11 cellular contexts compared by ENCODE assay signal in the genomic region with DNA sequence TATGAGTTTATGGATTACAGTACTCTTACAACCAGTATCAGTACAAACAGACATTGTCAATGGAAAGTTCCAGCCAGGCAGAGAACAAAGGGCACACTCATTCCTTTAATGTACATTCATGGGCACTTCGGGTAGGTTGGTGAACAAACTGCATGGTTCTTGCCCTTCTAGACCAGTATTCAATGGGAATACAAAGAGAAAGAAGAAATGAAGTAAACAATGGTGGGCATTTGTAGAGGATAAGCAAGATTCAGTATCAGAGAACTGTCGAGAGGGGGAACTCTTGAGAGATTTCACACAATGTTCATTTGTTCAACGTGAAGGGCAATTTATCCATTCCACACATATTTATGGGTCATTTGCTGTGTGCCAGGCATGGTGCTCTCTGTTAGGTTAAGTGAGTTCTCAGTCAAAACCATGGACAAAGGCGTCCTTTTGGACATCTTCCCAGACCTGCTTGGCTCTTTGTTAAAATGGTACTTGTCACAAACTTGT.
DNase-seq lines count a peak whose midpoint lies in the region; ATAC-seq and TF ChIP-seq lines count a peak whose summit lies in the region.
"Had no signal": no experiment of that assay in that cellular context is flagged by ENCODE, and none has a peak within 500 bp of the region (broad histone marks: within the 10 kb centered on the region; RNA-seq: fewer than 3 reads in every experiment).

No MANE protein-coding gene starts in this region.

- H3K23ac ChIP-seq in H9 (ENCODE audit: insufficient read length, low read depth, low read length), result no peak overlapping the region
- H3K23ac ChIP-seq in mesenchymal stem cell (ENCODE audit: low read length in 2 of 2), result no peak overlapping the region

- no peak overlapping the region for H3K27ac Mint-ChIP-seq in H9
- H3K27ac Mint-ChIP-seq in CD14-positive monocyte, result no peak overlapping the region
- H3K27ac Mint-ChIP-seq: activated B cell treated with CpG ODN at 0.5 μM for 24 hours had no signal

- DNase-seq in BJ (ENCODE audit: low read depth) (no peak), H9 (no peak), WERI-Rb-1 (no peak), lower lobe of right lung (no peak), CD14-positive monocyte (ENCODE audit: low spot score) (no peak), GOT3 (lab: John Stamatoyannopoulos, UW) (no peak), mesenchymal stem cell (no peak)
- no peak for DNase-seq in stimulated activated CD4-positive, alpha-beta T cell treated with anti-CD3 and anti-CD28 coated beads, Interleukin-2, amount 100 ng/mL, for 24 hours
- DNase-seq: activated B cell treated with CpG ODN at 0.5 μM for 24 hours; NK-92 treated with Interleukin-12 subunit alpha and Interleukin-12 subunit beta, amount 100 ng/mL, for 24 hours; trophoblast cell had no signal

- H3K4me1 ChIP-seq in H9 (ENCODE audit: insufficient read depth, low read length), result no peaks in the 10 kb centered on the region; the same call in 1 of the 2 replicates
- H3K4me1 ChIP-seq in lower lobe of right lung, result no peaks in the 10 kb centered on the region
- no peaks in the 10 kb centered on the region for H3K4me1 ChIP-seq in mesenchymal stem cell (ENCODE audit: control insufficient read depth, insufficient read depth, low read depth, low read length)

- H4K91ac ChIP-seq in H9 (ENCODE audit: insufficient read length, low read depth, low read length) (no peak overlapping the region), mesenchymal stem cell (ENCODE audit: low read length) (no peak overlapping the region)

- POLR2A ChIA-PET in BJ (lab: Charles Lee), result no interaction called here

- H3K56ac ChIP-seq in H9 (ENCODE audit: insufficient read length, low read depth, low read length), result no peak overlapping the region

- H3K27me3 ChIP-seq in BJ (ENCODE audit: control insufficient read depth, insufficient read depth, low read length) (no peaks in the 10 kb centered on the region; the same call in 1 of the 2 replicates), H9 (ENCODE audit: insufficient read depth, low read length) (no peaks in the 10 kb centered on the region), WERI-Rb-1 (ENCODE audit: insufficient read depth, low read depth, severe bottlenecking) (peaks cover 38% of the 10 kb centered on the region), lower lobe of right lung (ENCODE audit: low read depth) (no peaks in the 10 kb centered on the region), mesenchymal stem cell (ENCODE audit: control insufficient read depth in 1 of 2, insufficient read depth in 1 of 2, low read length in 2 of 2) (no peaks in the 10 kb centered on the region)

- H4K8ac ChIP-seq in H9 (replicated peaks; ENCODE audit: insufficient read length, low read depth, low read length), result no peak overlapping the region
- H4K8ac ChIP-seq in mesenchymal stem cell (ENCODE audit: low read length), result no peak overlapping the region

- H2BK15ac ChIP-seq in H9 (ENCODE audit: low read depth, low read length), result no peak overlapping the region
- H2BK15ac ChIP-seq in mesenchymal stem cell (ENCODE audit: low read depth, poor library complexity, severe bottlenecking), result no peak overlapping the region

- H3K27ac ChIP-seq in H9 (ENCODE audit: insufficient read length, low read depth, low read length), result no peak overlapping the region
- H3K27ac ChIP-seq in WERI-Rb-1, result no peak overlapping the region
- H3K27ac ChIP-seq in lower lobe of right lung, result no peak overlapping the region
- no peak overlapping the region for H3K27ac ChIP-seq in mesenchymal stem cell (ENCODE audit: low read length, poor library complexity, severe bottlenecking)

- ATAC-seq in lower lobe of right lung, result peak in 1 of 2 donors; percentile 70

- no peaks in the 10 kb centered on the region for H3K4me1 Mint-ChIP-seq in H9
- no peaks in the 10 kb centered on the region for H3K4me1 Mint-ChIP-seq in CD14-positive monocyte
- H3K4me1 Mint-ChIP-seq: activated B cell treated with CpG ODN at 0.5 μM for 24 hours had no signal

- H3K4me2 ChIP-seq in H9 (ENCODE audit: insufficient read depth, insufficient read length, low read length), result no peak overlapping the region
- H3K4me2 ChIP-seq in mesenchymal stem cell (ENCODE audit: low read length, poor library complexity, severe bottlenecking), result no peak overlapping the region

- no peak overlapping the region for H3K4me3 Mint-ChIP-seq in H9
- H3K4me3 Mint-ChIP-seq in CD14-positive monocyte, result no peak overlapping the region
- H3K4me3 Mint-ChIP-seq: activated B cell treated with CpG ODN at 0.5 μM for 24 hours had no signal

- no peak overlapping the region for H3K18ac ChIP-seq in H9 (ENCODE audit: insufficient read length, low read depth, low read length)
- H3K18ac ChIP-seq in mesenchymal stem cell (ENCODE audit: low read depth in 1 of 2, low read length in 2 of 2), result no peak overlapping the region

- CTCF ChIA-PET in BJ (lab: Yijun Ruan, JAX), result interaction anchor here (0.7 to 2.3 kb wide), 6 partner anchors 9 to 197 kb away, joined by 3 to 20 read pairs (median 4); no protein-coding TSS in a partner anchor

- H2BK120ac ChIP-seq in H9 (ENCODE audit: low read depth, low read length, poor library complexity, severe bottlenecking), result no peak overlapping the region
- H2BK120ac ChIP-seq in mesenchymal stem cell (ENCODE audit: low read depth, low read length), result no peak overlapping the region

- H3K27me3 Mint-ChIP-seq in H9 (ENCODE audit: low read depth) (peaks cover 2% of the 10 kb centered on the region; the same call in 1 of the 2 replicates), CD14-positive monocyte (ENCODE audit: low read depth in 3 of 3) (no peaks in the 10 kb centered on the region)
- H3K27me3 Mint-ChIP-seq: activated B cell treated with CpG ODN at 0.5 μM for 24 hours had no signal

- H3K9ac ChIP-seq in H9 (ENCODE audit: extremely low read depth, insufficient read length, low read length) (no peak overlapping the region), mesenchymal stem cell (ENCODE audit: low read length) (no peak overlapping the region)

- no peak overlapping the region for H4K5ac ChIP-seq in H9 (ENCODE audit: insufficient read length, low read depth, low read length)

- H2BK12ac ChIP-seq in H9 (ENCODE audit: insufficient read length, low read depth, low read length) (no peak overlapping the region), mesenchymal stem cell (ENCODE audit: low read length in 2 of 2) (no peak overlapping the region)

- TF ChIP-seq CTCF in BJ (IDR thresholded peaks at IDR 0.05; ENCODE audit: insufficient read depth, low read depth, low read length) (peak; percentile 45; the same call in 1 of the 2 replicates), H9 (conservative IDR thresholded peaks at IDR 0.05) (peak; percentile 66), WERI-Rb-1 (IDR thresholded peaks at IDR 0.05; ENCODE audit: low read depth, low read length) (peak; percentile 49), lower lobe of right lung (IDR thresholded peaks at IDR 0.05) (peak; percentile 19), CD14-positive monocyte (IDR thresholded peaks at IDR 0.05) (no peak)

- no peak overlapping the region for H2BK20ac ChIP-seq in H9 (ENCODE audit: low read depth, low read length, poor library complexity, severe bottlenecking)

- H2BK5ac ChIP-seq in H9 (ENCODE audit: insufficient read length, low read length) (no peak overlapping the region), mesenchymal stem cell (ENCODE audit: low read depth, low read length, poor library complexity, severe bottlenecking) (no peak overlapping the region)

- H3K36me3 Mint-ChIP-seq in H9 (ENCODE audit: insufficient read depth in 1 of 3, low read depth in 3 of 3) (peaks cover 0 to 2% (median 0%) of the 10 kb centered on the region in 3 experiments; a peak in 2 of 7 replicates), CD14-positive monocyte (no peaks in the 10 kb centered on the region)

- H3K79me1 ChIP-seq in H9 (ENCODE audit: insufficient read depth, low read depth, low read length, poor library complexity, severe bottlenecking), result no peaks in the 10 kb centered on the region
- H3K79me1 ChIP-seq in mesenchymal stem cell (replicated peaks; ENCODE audit: low read length, poor library complexity, severe bottlenecking), result no peaks in the 10 kb centered on the region

- H3K4ac ChIP-seq in H9 (ENCODE audit: low read depth, low read length) (no peak overlapping the region), mesenchymal stem cell (ENCODE audit: low read depth in 1 of 2, low read length in 2 of 2) (no peak overlapping the region)

- no peaks in the 10 kb centered on the region for H3K23me2 ChIP-seq in H9 (ENCODE audit: insufficient read length, low read depth, low read length, poor library complexity, severe bottlenecking)

- H2AFZ ChIP-seq in H9 (ENCODE audit: low read length) (no peak overlapping the region), mesenchymal stem cell (ENCODE audit: low read depth, low read length) (no peak overlapping the region)

- H4K20me1 ChIP-seq in H9 (ENCODE audit: control insufficient read depth, insufficient read depth, insufficient read length), result no peaks in the 10 kb centered on the region

- H3K9me3 Mint-ChIP-seq in H9, result peaks cover 6 to 8% of the 10 kb centered on the region in 2 experiments; a peak in 3 of 5 replicates
- H3K9me3 Mint-ChIP-seq in CD14-positive monocyte, result peaks cover 0 to 11% (median 4%) of the 10 kb centered on the region in 7 donors
- H3K9me3 Mint-ChIP-seq: activated B cell treated with CpG ODN at 0.5 μM for 24 hours had no signal

- H3K9me3 ChIP-seq in H9 (ENCODE audit: control insufficient read depth, low read depth, low read length), result no peaks in the 10 kb centered on the region
- H3K9me3 ChIP-seq in WERI-Rb-1 (ENCODE audit: severe bottlenecking), result no peaks in the 10 kb centered on the region
- H3K9me3 ChIP-seq in lower lobe of right lung, result no peaks in the 10 kb centered on the region
- peaks cover 11% of the 10 kb centered on the region for H3K9me3 ChIP-seq in mesenchymal stem cell (ENCODE audit: control insufficient read depth, low read length)

- H3T11ph ChIP-seq in H9 (ENCODE audit: low read length), result no peak overlapping the region

- no peak overlapping the region for H3K14ac ChIP-seq in H9 (ENCODE audit: insufficient read depth, low read length)
- H3K14ac ChIP-seq in mesenchymal stem cell (ENCODE audit: low read length in 2 of 2), result no peak overlapping the region

- intact Hi-C loops in lower lobe of right lung (cut with DNase I), result no loop called here
- intact Hi-C loops in CD14-positive monocyte (cut with micrococcal nuclease), result no loop called here

- WGBS in H9 (ENCODE audit: extremely low coverage, insufficient read length, low lambda C conversion rate), result no CpG with 5 or more reads among the region's 4 CpGs
- WGBS in mesenchymal stem cell, result 69% methylated on average over 3 of the region's 4 CpGs

- no peaks in the 10 kb centered on the region for H3K36me3 ChIP-seq in BJ (ENCODE audit: control insufficient read depth, insufficient read depth, low read length)
- no peaks in the 10 kb centered on the region for H3K36me3 ChIP-seq in WERI-Rb-1
- no peaks in the 10 kb centered on the region for H3K36me3 ChIP-seq in lower lobe of right lung
- H3K36me3 ChIP-seq in mesenchymal stem cell (ENCODE audit: control insufficient read depth in 1 of 2, insufficient read depth in 2 of 2, low read depth in 1 of 2, low read length in 2 of 2), result no peaks in the 10 kb centered on the region

- H2AK5ac ChIP-seq in H9 (ENCODE audit: insufficient read length, low read length) (no peak overlapping the region), mesenchymal stem cell (ENCODE audit: low read length, severe bottlenecking) (no peak overlapping the region)

- no peaks in the 10 kb centered on the region for H3K79me2 ChIP-seq in H9 (ENCODE audit: insufficient read depth, low read length)

- H3K4me3 ChIP-seq in BJ (ENCODE audit: low read depth, low read length) (no peak overlapping the region), WERI-Rb-1 (ENCODE audit: low read depth, low read length) (no peak overlapping the region), lower lobe of right lung (no peak overlapping the region), mesenchymal stem cell (ENCODE audit: insufficient read depth in 1 of 2, low read depth in 1 of 2, low read length in 2 of 2) (no peak overlapping the region)
